Comparison of ENCODE assay signal across 12 cellular contexts in genomic region chr15:64443016-64443415, GRCh38. TPM values are rescaled to one million over a fixed set of nuclear protein-coding genes. Genes with fewer than 3 reads are reported as not detected.
DNase-seq lines count a peak whose midpoint lies in the region; ATAC-seq and TF ChIP-seq lines count a peak whose summit lies in the region.
"Had no signal": no experiment of that assay in that cellular context is flagged by ENCODE, and none has a peak within 500 bp of the region (broad histone marks: within the 10 kb centered on the region; RNA-seq: fewer than 3 reads in every experiment).

No MANE protein-coding gene starts in this region.

- H3K4me1 ChIP-seq in effector memory CD4-positive, alpha-beta T cell (ENCODE audit: control insufficient read depth, insufficient read depth, low read length, poor library complexity, severe bottlenecking), result peaks cover 13% of the 10 kb centered on the region

- H3K4me1 Mint-ChIP-seq in stimulated activated naive CD8-positive, alpha-beta T cell treated with anti-CD3 and anti-CD28 coated beads, Interleukin-15, Interleukin-2, amounts not matched to agents 100 ng/mL and 50 ng/mL, for 24 hours (ENCODE audit: low read depth), result peaks cover 67% of the 10 kb centered on the region
- H3K4me1 Mint-ChIP-seq in activated naive CD8-positive, alpha-beta T cell treated with anti-CD3 and anti-CD28 coated beads for 36 hours, result peaks cover 55% of the 10 kb centered on the region
- peaks cover 43% of the 10 kb centered on the region for H3K4me1 Mint-ChIP-seq in mesothelial cell of epicardium

- ATAC-seq in stimulated activated naive CD8-positive, alpha-beta T cell treated with anti-CD3 and anti-CD28 coated beads, Interleukin-15, Interleukin-2, amounts not matched to agents 100 U/mL and 50 U/mL, for 24 hours, result no peak
- no peak for ATAC-seq in left lobe of liver

- no peaks in the 10 kb centered on the region for H3K27me3 Mint-ChIP-seq in stimulated activated naive CD8-positive, alpha-beta T cell treated with anti-CD3 and anti-CD28 coated beads, Interleukin-15, Interleukin-2, amounts not matched to agents 100 ng/mL and 50 ng/mL, for 24 hours
- H3K27me3 Mint-ChIP-seq in activated naive CD8-positive, alpha-beta T cell treated with anti-CD3 and anti-CD28 coated beads for 36 hours, result no peaks in the 10 kb centered on the region
- no peaks in the 10 kb centered on the region for H3K27me3 Mint-ChIP-seq in mesothelial cell of epicardium (ENCODE audit: low read depth)

- H3K9me3 Mint-ChIP-seq in stimulated activated naive CD8-positive, alpha-beta T cell treated with anti-CD3 and anti-CD28 coated beads, Interleukin-15, Interleukin-2, amounts not matched to agents 100 ng/mL and 50 ng/mL, for 24 hours, result no peaks in the 10 kb centered on the region
- H3K9me3 Mint-ChIP-seq in activated naive CD8-positive, alpha-beta T cell treated with anti-CD3 and anti-CD28 coated beads for 36 hours, result peaks cover 2% of the 10 kb centered on the region
- no peaks in the 10 kb centered on the region for H3K9me3 Mint-ChIP-seq in mesothelial cell of epicardium

- H3K4me3 Mint-ChIP-seq in stimulated activated naive CD8-positive, alpha-beta T cell treated with anti-CD3 and anti-CD28 coated beads, Interleukin-15, Interleukin-2, amounts not matched to agents 100 ng/mL and 50 ng/mL, for 24 hours, result no peak overlapping the region
- no peak overlapping the region for H3K4me3 Mint-ChIP-seq in activated naive CD8-positive, alpha-beta T cell treated with anti-CD3 and anti-CD28 coated beads for 36 hours
- peak overlapping the region; percentile 0 for H3K4me3 Mint-ChIP-seq in mesothelial cell of epicardium

- H3K36me3 Mint-ChIP-seq in stimulated activated naive CD8-positive, alpha-beta T cell treated with anti-CD3 and anti-CD28 coated beads, Interleukin-15, Interleukin-2, amounts not matched to agents 100 ng/mL and 50 ng/mL, for 24 hours (ENCODE audit: low read depth), result peaks cover 16% of the 10 kb centered on the region
- peaks cover 29% of the 10 kb centered on the region for H3K36me3 Mint-ChIP-seq in activated naive CD8-positive, alpha-beta T cell treated with anti-CD3 and anti-CD28 coated beads for 36 hours
- H3K36me3 Mint-ChIP-seq in mesothelial cell of epicardium, result peaks cover 5% of the 10 kb centered on the region

- DNase-seq in stimulated activated naive CD8-positive, alpha-beta T cell treated with anti-CD3 and anti-CD28 coated beads, Interleukin-15, Interleukin-2, amounts not matched to agents 100 U/mL and 50 U/mL, for 24 hours, result no peak
- no peak for DNase-seq in activated naive CD8-positive, alpha-beta T cell treated with anti-CD3 and anti-CD28 coated beads for 36 hours
- DNase-seq in mesothelial cell of epicardium (ENCODE audit: low spot score in 2 of 2, unreplicated experiment in 2 of 2) (no peak), SK-N-DZ (ENCODE audit: low spot score) (no peak), left lobe of liver (ENCODE audit: low spot score) (no peak), GM10248 (ENCODE audit: extremely low spot score) (no peak)
- DNase-seq in effector memory CD4-positive, alpha-beta T cell, result no peak
- DNase-seq: activated gamma-delta T cell treated with Interleukin-2 at 50 U/mL for 16 hours, NCI-H1417, NCI-H526, SHP77 had no signal

- no peaks in the 10 kb centered on the region for H3K9me3 ChIP-seq in effector memory CD4-positive, alpha-beta T cell (ENCODE audit: control insufficient read depth, low read length)

- no peaks in the 10 kb centered on the region for H3K36me3 ChIP-seq in effector memory CD4-positive, alpha-beta T cell (ENCODE audit: control insufficient read depth, insufficient read depth, low read length)

- no peak overlapping the region for H3K4me3 ChIP-seq in effector memory CD4-positive, alpha-beta T cell (ENCODE audit: insufficient read depth, low read depth, low read length, poor library complexity, severe bottlenecking)

- POLR2A ChIA-PET in GM10248 (lab: Yijun Ruan, JAX), result no interaction called here

- H3K27me3 ChIP-seq in effector memory CD4-positive, alpha-beta T cell (replicated peaks; ENCODE audit: control insufficient read depth, insufficient read depth, low read length, poor library complexity, severe bottlenecking), result no peaks in the 10 kb centered on the region

- CTCF ChIA-PET in GM10248 (lab: Yijun Ruan, JAX), result no interaction called here

- TF ChIP-seq CTCF in mesothelial cell of epicardium (IDR thresholded peaks at IDR 0.05; ENCODE audit: unreplicated experiment), result no peak
- no peak for TF ChIP-seq CTCF in GM10248 (IDR thresholded peaks at IDR 0.05; ENCODE audit: control extremely low read depth, extremely low read depth, low read depth, missing control alignments)

- H3K27ac ChIP-seq in effector memory CD4-positive, alpha-beta T cell (ENCODE audit: insufficient read depth, low read length, poor library complexity, severe bottlenecking), result no peak overlapping the region

- H3K27ac Mint-ChIP-seq in stimulated activated naive CD8-positive, alpha-beta T cell treated with anti-CD3 and anti-CD28 coated beads, Interleukin-15, Interleukin-2, amounts not matched to agents 100 ng/mL and 50 ng/mL, for 24 hours, result peak overlapping the region; percentile 98
- peak overlapping the region; percentile 96 for H3K27ac Mint-ChIP-seq in activated naive CD8-positive, alpha-beta T cell treated with anti-CD3 and anti-CD28 coated beads for 36 hours
- peak overlapping the region; percentile 94 for H3K27ac Mint-ChIP-seq in mesothelial cell of epicardium

RNA-seq across cellular contexts. Expression of gene ZNF609, which starts 17.4 kb away (rescaled TPM):
- 10 to 100 TPM; 32.4 to 35.3 TPM for total RNA-seq in activated naive CD8-positive, alpha-beta T cell treated with anti-CD3 and anti-CD28 coated beads for 36 hours
- total RNA-seq in mesothelial cell of epicardium (75.4 to 77.1 TPM (median 76.0 TPM) in 3 replicates), left lobe of liver (16.3 TPM)
- 15.0 and 16.2 TPM in 2 replicates for polyA plus RNA-seq in SK-N-DZ (2014; cell fraction: cytosol; rRNA removed)
- 7.6 and 12.0 TPM in 2 replicates for polyA plus RNA-seq in SK-N-DZ (2014; cell fraction: nucleus; rRNA removed)

RNA-seq across cellular contexts. Expression of gene TRIP4, which starts 55.4 kb away (rescaled TPM):
- 10 to 100 TPM; 18.0 to 18.4 TPM for total RNA-seq in activated naive CD8-positive, alpha-beta T cell treated with anti-CD3 and anti-CD28 coated beads for 36 hours
- total RNA-seq in mesothelial cell of epicardium, result 22.0 to 22.7 TPM (median 22.6 TPM) in 3 replicates
- polyA plus RNA-seq in SK-N-DZ (2014; cell fraction: cytosol; rRNA removed), result 8.5 and 9.4 TPM in 2 replicates
- 9.9 and 14.2 TPM in 2 replicates for polyA plus RNA-seq in SK-N-DZ (2014; cell fraction: nucleus; rRNA removed)
- 8.5 TPM for total RNA-seq in left lobe of liver
